Comparison of ENCODE assay signal across 10 cellular contexts in genomic region chr17:57606111-57606875, GRCh38.
A peak's percentile ranks its signal among the peaks of the same experiment; 100 is the strongest.
DNase-seq lines count a peak whose midpoint lies in the region; ATAC-seq and TF ChIP-seq lines count a peak whose summit lies in the region.
"Had no signal": no experiment of that assay in that cellular context is flagged by ENCODE, and none has a peak within 500 bp of the region (broad histone marks: within the 10 kb centered on the region; RNA-seq: fewer than 3 reads in every experiment).

No MANE protein-coding gene starts in this region.

- TF ChIP-seq POLR2A in sigmoid colon (IDR thresholded peaks at IDR 0.05) (no peak), right lobe of liver (IDR thresholded peaks at IDR 0.05) (no peak)

- no peak for TF ChIP-seq EP300 in sigmoid colon (IDR thresholded peaks at IDR 0.05)

- peaks cover 29% of the 10 kb centered on the region for H3K4me1 ChIP-seq in colonic mucosa
- peaks cover 0 to 23% (median 20%) of the 10 kb centered on the region in 4 donors for H3K4me1 ChIP-seq in sigmoid colon
- H3K4me1 ChIP-seq in right lobe of liver = no peaks in the 10 kb centered on the region

- no peaks in the 10 kb centered on the region for H3K36me3 ChIP-seq in colonic mucosa
- no peaks in the 10 kb centered on the region for H3K36me3 ChIP-seq in sigmoid colon
- H3K36me3 ChIP-seq in right lobe of liver = no peaks in the 10 kb centered on the region

- WGBS in sigmoid colon, 2 donors = 62 to 76% methylated on average over 6 of the region's 6 CpGs
- 96% methylated on average over 4 of the region's 6 CpGs for WGBS in right lobe of liver (ENCODE audit: insufficient coverage, low coverage, low lambda C conversion rate, missing lambda C conversion rate)

- H3K9ac ChIP-seq in colonic mucosa (ENCODE audit: low read depth in 2 of 2, low read length in 2 of 2) = peak overlapping the region in 1 of 2 donors; percentile 79

- intact Hi-C loops in colonic mucosa (cut with DNase I) (loop anchor here (10.0 kb wide), 1 partner anchor 139 kb away; the partner anchor contains the start of gene CCDC182), sigmoid colon (cut with DNase I) (loop anchor here (5.0 kb wide), 1 partner anchor 319 kb away; no protein-coding TSS in a partner anchor), right lobe of liver (cut with DNase I) (no loop called here)

- H3K27me3 ChIP-seq in colonic mucosa (no peaks in the 10 kb centered on the region), sigmoid colon (no peaks in the 10 kb centered on the region), right lobe of liver (no peaks in the 10 kb centered on the region)
- H3K27me3 ChIP-seq: suprapubic skin had no signal

- peak; percentile 22 for DNase-seq in NCI-H748 (lab: John Stamatoyannopoulos, UW; ENCODE audit: unreplicated experiment)
- no peak for DNase-seq in NCI-H748 treated with DMSO at 0.1 percent for 48 hours (lab: John Stamatoyannopoulos, UW)
- DNase-seq in NCI-H2171 treated with DMSO at 0.1 percent for 48 hours (lab: John Stamatoyannopoulos, UW) = peak; percentile 92
- no peak for DNase-seq in colonic mucosa
- no peak for DNase-seq in sigmoid colon
- DNase-seq in hepatic stellate cell (ENCODE audit: low spot score) = no peak
- DNase-seq in stimulated activated CD4-positive, alpha-beta T cell treated with anti-CD3 and anti-CD28 coated beads, Interleukin-15, amount 100 ng/mL, for 24 hours = no peak
- no peak for DNase-seq in right lobe of liver

- no peak for ATAC-seq in right lobe of liver
- ATAC-seq: HCT116 had no signal

- TF ChIP-seq CTCF in colonic mucosa (IDR thresholded peaks at IDR 0.05) = no peak
- TF ChIP-seq CTCF in sigmoid colon (IDR thresholded peaks at IDR 0.05) = no peak
- no peak for TF ChIP-seq CTCF in right lobe of liver (IDR thresholded peaks at IDR 0.05)

- H3K9me3 ChIP-seq in colonic mucosa = no peaks in the 10 kb centered on the region
- H3K9me3 ChIP-seq in sigmoid colon = no peaks in the 10 kb centered on the region
- H3K9me3 ChIP-seq in right lobe of liver = no peaks in the 10 kb centered on the region
- H3K9me3 ChIP-seq: suprapubic skin had no signal

- H3K27ac ChIP-seq in colonic mucosa (peak overlapping the region; percentile 0), sigmoid colon (peak overlapping the region in 3 of 4 donors; percentile 54 to 65 (median 60)), right lobe of liver (peak overlapping the region in 1 of 3 donors; percentile 29)

- H3K4me3 ChIP-seq in colonic mucosa = no peak overlapping the region
- H3K4me3 ChIP-seq in sigmoid colon = no peak overlapping the region
- no peak overlapping the region for H3K4me3 ChIP-seq in right lobe of liver

Comparison
In these comparisons a context has a peak if more than half of its experiments do, and no peak if none do; other contexts are left out.
1. DNase-seq: peak in NCI-H748 (single experiment) and NCI-H2171 treated with DMSO at 0.1 percent for 48 hours (single experiment); none in NCI-H748 treated with DMSO at 0.1 percent for 48 hours (single experiment), colonic mucosa (single experiment), sigmoid colon (single experiment), hepatic stellate cell (single experiment), stimulated activated CD4-positive, alpha-beta T cell treated with anti-CD3 and anti-CD28 coated beads, Interleukin-15, amount 100 ng/mL, for 24 hours (single experiment) and right lobe of liver (0 of 3).
2. intact Hi-C loops: an anchor here in colonic mucosa (10.0 kb wide) and sigmoid colon (5.0 kb wide); none called in right lobe of liver.